1 cellular context compared by ENCODE assay signal in the genomic region with DNA sequence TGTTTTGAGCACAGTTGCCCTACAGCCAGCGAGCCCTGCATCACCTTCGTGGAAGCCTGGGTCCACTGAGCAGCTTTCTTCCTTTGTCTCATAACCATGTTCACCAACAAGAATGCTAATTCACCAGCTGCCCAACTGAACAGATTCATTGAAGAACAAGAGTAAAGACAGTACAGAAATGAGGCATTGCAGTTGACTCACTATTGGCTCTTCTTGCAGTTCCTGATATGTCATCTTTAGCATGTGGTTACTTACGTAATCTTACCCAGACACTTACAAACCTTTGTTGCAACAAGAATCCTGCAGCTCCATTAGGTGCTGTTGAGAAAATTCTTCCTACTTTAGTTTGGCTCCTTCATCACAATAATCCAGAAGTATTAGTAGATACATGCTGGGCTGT.
TF ChIP-seq lines count a peak whose summit lies in the region.

No MANE protein-coding gene starts in this region.

TF ChIP-seq in GM23338, 12 proteins besides CTCF, POLR2A, EP300 and RAD21 (continued from another document):
- TF ChIP-seq, protein P1, sequence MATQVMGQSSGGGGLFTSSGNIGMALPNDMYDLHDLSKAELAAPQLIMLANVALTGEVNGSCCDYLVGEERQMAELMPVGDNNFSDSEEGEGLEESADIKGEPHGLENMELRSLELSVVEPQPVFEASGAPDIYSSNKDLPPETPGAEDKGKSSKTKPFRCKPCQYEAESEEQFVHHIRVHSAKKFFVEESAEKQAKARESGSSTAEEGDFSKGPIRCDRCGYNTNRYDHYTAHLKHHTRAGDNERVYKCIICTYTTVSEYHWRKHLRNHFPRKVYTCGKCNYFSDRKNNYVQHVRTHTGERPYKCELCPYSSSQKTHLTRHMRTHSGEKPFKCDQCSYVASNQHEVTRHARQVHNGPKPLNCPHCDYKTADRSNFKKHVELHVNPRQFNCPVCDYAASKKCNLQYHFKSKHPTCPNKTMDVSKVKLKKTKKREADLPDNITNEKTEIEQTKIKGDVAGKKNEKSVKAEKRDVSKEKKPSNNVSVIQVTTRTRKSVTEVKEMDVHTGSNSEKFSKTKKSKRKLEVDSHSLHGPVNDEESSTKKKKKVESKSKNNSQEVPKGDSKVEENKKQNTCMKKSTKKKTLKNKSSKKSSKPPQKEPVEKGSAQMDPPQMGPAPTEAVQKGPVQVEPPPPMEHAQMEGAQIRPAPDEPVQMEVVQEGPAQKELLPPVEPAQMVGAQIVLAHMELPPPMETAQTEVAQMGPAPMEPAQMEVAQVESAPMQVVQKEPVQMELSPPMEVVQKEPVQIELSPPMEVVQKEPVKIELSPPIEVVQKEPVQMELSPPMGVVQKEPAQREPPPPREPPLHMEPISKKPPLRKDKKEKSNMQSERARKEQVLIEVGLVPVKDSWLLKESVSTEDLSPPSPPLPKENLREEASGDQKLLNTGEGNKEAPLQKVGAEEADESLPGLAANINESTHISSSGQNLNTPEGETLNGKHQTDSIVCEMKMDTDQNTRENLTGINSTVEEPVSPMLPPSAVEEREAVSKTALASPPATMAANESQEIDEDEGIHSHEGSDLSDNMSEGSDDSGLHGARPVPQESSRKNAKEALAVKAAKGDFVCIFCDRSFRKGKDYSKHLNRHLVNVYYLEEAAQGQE (IDR thresholded peaks at IDR 0.05; ENCODE audit: unreplicated experiment) = no peak
- TF ChIP-seq STAT1 (IDR thresholded peaks at IDR 0.05; ENCODE audit: unreplicated experiment) = no peak
- TF ChIP-seq EZH2 (IDR thresholded peaks at IDR 0.05; ENCODE audit: low read depth, unreplicated experiment) = no peak
- TF ChIP-seq, protein P2, sequence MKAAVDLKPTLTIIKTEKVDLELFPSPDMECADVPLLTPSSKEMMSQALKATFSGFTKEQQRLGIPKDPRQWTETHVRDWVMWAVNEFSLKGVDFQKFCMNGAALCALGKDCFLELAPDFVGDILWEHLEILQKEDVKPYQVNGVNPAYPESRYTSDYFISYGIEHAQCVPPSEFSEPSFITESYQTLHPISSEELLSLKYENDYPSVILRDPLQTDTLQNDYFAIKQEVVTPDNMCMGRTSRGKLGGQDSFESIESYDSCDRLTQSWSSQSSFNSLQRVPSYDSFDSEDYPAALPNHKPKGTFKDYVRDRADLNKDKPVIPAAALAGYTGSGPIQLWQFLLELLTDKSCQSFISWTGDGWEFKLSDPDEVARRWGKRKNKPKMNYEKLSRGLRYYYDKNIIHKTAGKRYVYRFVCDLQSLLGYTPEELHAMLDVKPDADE (IDR thresholded peaks at IDR 0.05) = no peak
- TF ChIP-seq EZH2phosphoT487 (IDR thresholded peaks at IDR 0.05; ENCODE audit: unreplicated experiment) = no peak
- TF ChIP-seq POLR2AphosphoS5 (IDR thresholded peaks at IDR 0.05; ENCODE audit: low read depth) = no peak
- TF ChIP-seq, protein P3, sequence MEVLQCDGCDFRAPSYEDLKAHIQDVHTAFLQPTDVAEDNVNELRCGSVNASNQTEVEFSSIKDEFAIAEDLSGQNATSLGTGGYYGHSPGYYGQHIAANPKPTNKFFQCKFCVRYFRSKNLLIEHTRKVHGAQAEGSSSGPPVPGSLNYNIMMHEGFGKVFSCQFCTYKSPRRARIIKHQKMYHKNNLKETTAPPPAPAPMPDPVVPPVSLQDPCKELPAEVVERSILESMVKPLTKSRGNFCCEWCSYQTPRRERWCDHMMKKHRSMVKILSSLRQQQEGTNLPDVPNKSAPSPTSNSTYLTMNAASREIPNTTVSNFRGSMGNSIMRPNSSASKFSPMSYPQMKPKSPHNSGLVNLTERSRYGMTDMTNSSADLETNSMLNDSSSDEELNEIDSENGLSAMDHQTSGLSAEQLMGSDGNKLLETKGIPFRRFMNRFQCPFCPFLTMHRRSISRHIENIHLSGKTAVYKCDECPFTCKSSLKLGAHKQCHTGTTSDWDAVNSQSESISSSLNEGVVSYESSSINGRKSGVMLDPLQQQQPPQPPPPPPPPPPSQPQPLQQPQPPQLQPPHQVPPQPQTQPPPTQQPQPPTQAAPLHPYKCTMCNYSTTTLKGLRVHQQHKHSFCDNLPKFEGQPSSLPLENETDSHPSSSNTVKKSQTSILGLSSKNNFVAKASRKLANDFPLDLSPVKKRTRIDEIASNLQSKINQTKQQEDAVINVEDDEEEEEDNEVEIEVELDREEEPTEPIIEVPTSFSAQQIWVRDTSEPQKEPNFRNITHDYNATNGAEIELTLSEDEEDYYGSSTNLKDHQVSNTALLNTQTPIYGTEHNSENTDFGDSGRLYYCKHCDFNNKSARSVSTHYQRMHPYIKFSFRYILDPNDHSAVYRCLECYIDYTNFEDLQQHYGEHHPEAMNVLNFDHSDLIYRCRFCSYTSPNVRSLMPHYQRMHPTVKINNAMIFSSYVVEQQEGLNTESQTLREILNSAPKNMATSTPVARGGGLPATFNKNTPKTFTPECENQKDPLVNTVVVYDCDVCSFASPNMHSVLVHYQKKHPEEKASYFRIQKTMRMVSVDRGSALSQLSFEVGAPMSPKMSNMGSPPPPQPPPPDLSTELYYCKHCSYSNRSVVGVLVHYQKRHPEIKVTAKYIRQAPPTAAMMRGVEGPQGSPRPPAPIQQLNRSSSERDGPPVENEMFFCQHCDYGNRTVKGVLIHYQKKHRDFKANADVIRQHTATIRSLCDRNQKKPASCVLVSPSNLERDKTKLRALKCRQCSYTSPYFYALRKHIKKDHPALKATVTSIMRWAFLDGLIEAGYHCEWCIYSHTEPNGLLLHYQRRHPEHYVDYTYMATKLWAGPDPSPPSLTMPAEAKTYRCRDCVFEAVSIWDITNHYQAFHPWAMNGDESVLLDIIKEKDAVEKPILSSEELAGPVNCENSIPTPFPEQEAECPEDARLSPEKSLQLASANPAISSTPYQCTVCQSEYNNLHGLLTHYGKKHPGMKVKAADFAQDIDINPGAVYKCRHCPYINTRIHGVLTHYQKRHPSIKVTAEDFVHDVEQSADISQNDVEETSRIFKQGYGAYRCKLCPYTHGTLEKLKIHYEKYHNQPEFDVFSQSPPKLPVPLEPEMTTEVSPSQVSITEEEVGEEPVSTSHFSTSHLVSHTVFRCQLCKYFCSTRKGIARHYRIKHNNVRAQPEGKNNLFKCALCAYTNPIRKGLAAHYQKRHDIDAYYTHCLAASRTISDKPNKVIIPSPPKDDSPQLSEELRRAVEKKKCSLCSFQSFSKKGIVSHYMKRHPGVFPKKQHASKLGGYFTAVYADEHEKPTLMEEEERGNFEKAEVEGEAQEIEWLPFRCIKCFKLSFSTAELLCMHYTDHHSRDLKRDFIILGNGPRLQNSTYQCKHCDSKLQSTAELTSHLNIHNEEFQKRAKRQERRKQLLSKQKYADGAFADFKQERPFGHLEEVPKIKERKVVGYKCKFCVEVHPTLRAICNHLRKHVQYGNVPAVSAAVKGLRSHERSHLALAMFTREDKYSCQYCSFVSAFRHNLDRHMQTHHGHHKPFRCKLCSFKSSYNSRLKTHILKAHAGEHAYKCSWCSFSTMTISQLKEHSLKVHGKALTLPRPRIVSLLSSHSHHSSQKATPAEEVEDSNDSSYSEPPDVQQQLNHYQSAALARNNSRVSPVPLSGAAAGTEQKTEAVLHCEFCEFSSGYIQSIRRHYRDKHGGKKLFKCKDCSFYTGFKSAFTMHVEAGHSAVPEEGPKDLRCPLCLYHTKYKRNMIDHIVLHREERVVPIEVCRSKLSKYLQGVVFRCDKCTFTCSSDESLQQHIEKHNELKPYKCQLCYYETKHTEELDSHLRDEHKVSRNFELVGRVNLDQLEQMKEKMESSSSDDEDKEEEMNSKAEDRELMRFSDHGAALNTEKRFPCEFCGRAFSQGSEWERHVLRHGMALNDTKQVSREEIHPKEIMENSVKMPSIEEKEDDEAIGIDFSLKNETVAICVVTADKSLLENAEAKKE (CRISPR knock-in tag; IDR thresholded peaks at IDR 0.05) = no peak
- TF ChIP-seq NANOG (IDR thresholded peaks at IDR 0.05; ENCODE audit: borderline replicate concordance) = no peak
- no peak for TF ChIP-seq CREB1 (CRISPR knock-in tag; IDR thresholded peaks at IDR 0.05; ENCODE audit: low read depth)
- no peak for TF ChIP-seq ZNF114 (CRISPR knock-in tag; IDR thresholded peaks at IDR 0.05)
